2 cellular contexts compared by ENCODE assay signal in the genomic region with DNA sequence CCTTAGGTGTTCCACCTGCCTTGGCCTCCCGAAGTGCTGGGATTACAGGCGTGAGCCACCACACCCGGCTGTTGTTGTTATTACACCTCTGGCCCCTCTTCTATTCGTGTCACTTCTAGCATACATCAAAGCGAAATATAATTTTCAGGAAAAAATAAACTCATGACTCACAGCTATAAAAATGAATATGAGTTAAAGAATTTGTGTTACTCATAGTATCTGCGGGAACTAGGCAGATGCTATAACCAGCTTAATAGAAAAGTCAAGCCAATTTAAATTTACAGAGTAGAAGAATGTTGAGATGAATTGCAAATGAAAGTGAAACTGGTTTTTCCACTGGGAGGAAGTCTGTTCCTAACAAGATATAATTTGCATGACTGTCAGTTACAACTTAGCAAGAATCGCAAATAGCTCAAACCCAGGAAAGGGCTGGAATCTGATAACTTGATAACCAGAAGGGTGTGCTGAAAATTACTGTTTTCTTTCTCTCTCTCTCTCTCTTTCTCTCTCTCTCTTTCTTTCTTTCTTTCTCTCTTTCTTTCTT.
TF ChIP-seq lines count a peak whose summit lies in the region.

No MANE protein-coding gene starts in this region.

TF ChIP-seq in liver, 16 proteins besides CTCF, POLR2A, EP300 and RAD21:
- TF ChIP-seq REST (IDR thresholded peaks at IDR 0.05) (no peak), HNF4A (conservative IDR thresholded peaks at IDR 0.05) (no peak), GABPA (IDR thresholded peaks at IDR 0.05 in 1 of 2, conservative IDR thresholded peaks at IDR 0.05 in 1 of 2) (no peak), YY1 (IDR thresholded peaks at IDR 0.05) (no peak), HNF4G (IDR thresholded peaks at IDR 0.05) (no peak), SP1 (IDR thresholded peaks at IDR 0.05) (no peak), FOXA1 (IDR thresholded peaks at IDR 0.05) (no peak)
- TF ChIP-seq, protein P1, sequence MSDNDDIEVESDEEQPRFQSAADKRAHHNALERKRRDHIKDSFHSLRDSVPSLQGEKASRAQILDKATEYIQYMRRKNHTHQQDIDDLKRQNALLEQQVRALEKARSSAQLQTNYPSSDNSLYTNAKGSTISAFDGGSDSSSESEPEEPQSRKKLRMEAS (IDR thresholded peaks at IDR 0.05) = no peak

TF ChIP-seq in HepG2, 621 proteins besides CTCF, POLR2A, EP300 and RAD21:
- TF ChIP-seq ZNF335 (CRISPR knock-in tag; IDR thresholded peaks at IDR 0.05) (no peak), RORA (CRISPR knock-in tag; IDR thresholded peaks at IDR 0.05) (no peak), ZFP62 (CRISPR knock-in tag; IDR thresholded peaks at IDR 0.05) (no peak), HDAC1 (CRISPR knock-in tag; IDR thresholded peaks at IDR 0.05) (no peak), EEA1 (CRISPR knock-in tag; IDR thresholded peaks at IDR 0.05; ENCODE audit: borderline replicate concordance) (no peak), YEATS2 (CRISPR knock-in tag; IDR thresholded peaks at IDR 0.05; ENCODE audit: borderline replicate concordance) (no peak), ATF4 (CRISPR knock-in tag; IDR thresholded peaks at IDR 0.05) (no peak), ELF1 (CRISPR knock-in tag; IDR thresholded peaks at IDR 0.05) (no peak), ZBED4 (CRISPR knock-in tag; IDR thresholded peaks at IDR 0.05; ENCODE audit: borderline replicate concordance) (no peak), ZNF549 (CRISPR knock-in tag; IDR thresholded peaks at IDR 0.05) (no peak), SNRNP70 (IDR thresholded peaks at IDR 0.05; ENCODE audit: low read depth, low read length) (no peak), FOXO4 (CRISPR knock-in tag; conservative IDR thresholded peaks at IDR 0.05) (no peak), SNAI1 (CRISPR knock-in tag; IDR thresholded peaks at IDR 0.05; ENCODE audit: borderline replicate concordance) (no peak), E2F2 (CRISPR knock-in tag; IDR thresholded peaks at IDR 0.05; ENCODE audit: borderline replicate concordance) (no peak), ZNF3 (CRISPR knock-in tag; IDR thresholded peaks at IDR 0.05) (no peak), ZNF253 (CRISPR knock-in tag; IDR thresholded peaks at IDR 0.05; ENCODE audit: borderline replicate concordance) (no peak), GRHL1 (CRISPR knock-in tag; conservative IDR thresholded peaks at IDR 0.05) (no peak), ZNF792 (CRISPR knock-in tag; IDR thresholded peaks at IDR 0.05) (no peak), ARID4A (CRISPR knock-in tag; IDR thresholded peaks at IDR 0.05; ENCODE audit: borderline replicate concordance) (no peak)
- TF ChIP-seq, protein P2, sequence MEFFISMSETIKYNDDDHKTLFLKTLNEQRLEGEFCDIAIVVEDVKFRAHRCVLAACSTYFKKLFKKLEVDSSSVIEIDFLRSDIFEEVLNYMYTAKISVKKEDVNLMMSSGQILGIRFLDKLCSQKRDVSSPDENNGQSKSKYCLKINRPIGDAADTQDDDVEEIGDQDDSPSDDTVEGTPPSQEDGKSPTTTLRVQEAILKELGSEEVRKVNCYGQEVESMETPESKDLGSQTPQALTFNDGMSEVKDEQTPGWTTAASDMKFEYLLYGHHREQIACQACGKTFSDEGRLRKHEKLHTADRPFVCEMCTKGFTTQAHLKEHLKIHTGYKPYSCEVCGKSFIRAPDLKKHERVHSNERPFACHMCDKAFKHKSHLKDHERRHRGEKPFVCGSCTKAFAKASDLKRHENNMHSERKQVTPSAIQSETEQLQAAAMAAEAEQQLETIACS (CRISPR knock-in tag; IDR thresholded peaks at IDR 0.05) = no peak
